In the genomic region with DNA sequence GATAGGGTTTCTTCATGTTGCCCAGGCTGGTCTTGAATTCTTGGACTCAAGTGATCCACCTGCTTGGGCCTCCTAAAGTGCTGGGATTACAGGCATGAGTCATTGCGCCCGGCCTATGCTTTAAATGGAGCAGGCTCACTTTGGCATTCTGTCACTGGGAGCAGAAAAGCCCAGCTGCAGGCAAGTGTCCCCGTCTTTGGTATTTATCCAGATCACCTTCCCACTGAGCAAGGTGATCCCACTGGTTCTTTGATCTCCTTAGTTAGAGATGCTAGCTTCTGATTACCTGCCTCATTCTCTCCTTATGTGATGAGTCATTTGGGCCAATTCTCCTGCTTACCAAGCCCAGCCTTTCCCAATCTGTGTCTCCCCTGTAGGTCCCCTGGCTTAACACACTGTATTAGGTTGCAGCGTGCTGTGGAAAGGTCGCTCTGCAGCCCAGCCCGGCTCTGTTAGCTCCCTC, we compare ENCODE assay signal across 16 cellular contexts. TPM values are rescaled to one million over a fixed set of nuclear protein-coding genes. Genes with fewer than 3 reads are reported as not detected.
DNase-seq lines count a peak whose midpoint lies in the region; ATAC-seq, FAIRE-seq and TF ChIP-seq lines count a peak whose summit lies in the region.
"Had no signal": no experiment of that assay in that cellular context is flagged by ENCODE, and none has a peak within 500 bp of the region (broad histone marks: within the 10 kb centered on the region; RNA-seq: fewer than 3 reads in every experiment).

No MANE protein-coding gene starts in this region.

- no peaks in the 10 kb centered on the region for H3K9me3 Mint-ChIP-seq in T-cell
- no peaks in the 10 kb centered on the region for H3K9me3 Mint-ChIP-seq in stimulated activated memory B cell treated with anti-CD40 and anti-IgM and Interleukin-4, amounts not matched to agents 10 μg/mL and 1 μg/mL and 100 μg/mL, for 72 hours
- H3K9me3 Mint-ChIP-seq: activated CD4-positive, alpha-beta memory T cell treated with anti-CD3 and anti-CD28 coated beads, Interleukin-2, amount 10 ng/mL, durations not matched to agents 7 days and 5 days; activated naive CD4-positive, alpha-beta T cell treated with anti-CD3 and anti-CD28 coated beads, Interleukin-2, amount 50 U/mL, for 72 hours; stimulated activated effector memory CD8-positive, alpha-beta T cell treated with anti-CD3 and anti-CD28 coated beads, Interleukin-12 subunit alpha, Interleukin-12 subunit beta, amount 100 ng/mL, for 72 hours; T-helper 1 cell treated with Interleukin-12 subunit alpha and Interleukin-12 subunit beta and Interleukin-4 antibody, amounts not matched to agents 30 μg/mL and 1 μg/mL, for 36 hours had no signal

- intact Hi-C loops in HepG2 (cut with micrococcal nuclease; ENCODE audit: unreplicated experiment) = no loop called here

- H3K4me1 ChIP-seq in HepG2 (ENCODE audit: insufficient read depth, low read length) (peaks cover 14% of the 10 kb centered on the region), suprapubic skin (peaks cover 16% of the 10 kb centered on the region)

- no peaks in the 10 kb centered on the region for H3K36me3 Mint-ChIP-seq in T-cell
- H3K36me3 Mint-ChIP-seq in stimulated activated memory B cell treated with anti-CD40 and anti-IgM and Interleukin-4, amounts not matched to agents 10 μg/mL and 1 μg/mL and 100 μg/mL, for 72 hours = no peaks in the 10 kb centered on the region

- POLR2A ChIA-PET in HepG2 (lab: Yijun Ruan, JAX) = interaction anchor here (1.8 kb wide), 1 partner anchor 45 kb away, joined by 6 read pairs; a partner anchor contains a TSS
- POLR2A ChIA-PET in T-cell (lab: Charles Lee) = interaction anchor here in 1 of 2 donors (0.6 kb wide), 1 partner anchor 1155 kb away, joined by 3 read pairs; no protein-coding TSS in a partner anchor

- H3K4me3 ChIP-seq in HepG2 (replicated peaks in 1 of 3; ENCODE audit: insufficient read depth in 1 of 3, low read depth in 2 of 3, low read length in 3 of 3) = no peak overlapping the region
- no peak overlapping the region for H3K4me3 ChIP-seq in suprapubic skin
- H3K4me3 ChIP-seq: BLaER1, coronary artery had no signal

- TF ChIP-seq RAD21 in HepG2 (CRISPR knock-in tag; IDR thresholded peaks at IDR 0.05) = no peak

- TF ChIP-seq POLR2A in HepG2 (IDR thresholded peaks at IDR 0.05; ENCODE audit: insufficient read depth in 1 of 2, low read depth in 2 of 2, low read length in 2 of 2) = no peak
- TF ChIP-seq POLR2A in suprapubic skin (IDR thresholded peaks at IDR 0.05) = no peak

- no peaks in the 10 kb centered on the region for H3K27me3 Mint-ChIP-seq in T-cell
- no peaks in the 10 kb centered on the region for H3K27me3 Mint-ChIP-seq in stimulated activated memory B cell treated with anti-CD40 and anti-IgM and Interleukin-4, amounts not matched to agents 10 μg/mL and 1 μg/mL and 100 μg/mL, for 72 hours
- H3K27me3 Mint-ChIP-seq: activated CD4-positive, alpha-beta memory T cell treated with anti-CD3 and anti-CD28 coated beads, Interleukin-2, amount 10 ng/mL, durations not matched to agents 7 days and 5 days had no signal

- H3K79me2 ChIP-seq in HepG2 (ENCODE audit: insufficient read depth, low read length) = peaks cover 12% of the 10 kb centered on the region

- no peak for FAIRE-seq in HepG2 (lab: Jason Lieb, UNC)

- in situ Hi-C loops in Caki2 (cut with HindIII; ENCODE audit: low pct_unique_long_range_greater_than_20kb, low sequenced_read_pairs) (no loop called here), HepG2 (cut with HindIII; ENCODE audit: extremely low pct_ligation_motif_present, low pct_unique_long_range_greater_than_20kb) (no loop called here)

- WGBS in HepG2 (ENCODE audit: low lambda C conversion rate) = 7% methylated on average over 5 of the region's 6 CpGs
- 58% methylated on average over 6 of the region's 6 CpGs for WGBS in suprapubic skin

- no peak overlapping the region for H3K27ac Mint-ChIP-seq in T-cell
- H3K27ac Mint-ChIP-seq in stimulated activated memory B cell treated with anti-CD40 and anti-IgM and Interleukin-4, amounts not matched to agents 10 μg/mL and 1 μg/mL and 100 μg/mL, for 72 hours = no peak overlapping the region
- H3K27ac Mint-ChIP-seq: activated CD4-positive, alpha-beta memory T cell treated with anti-CD3 and anti-CD28 coated beads, Interleukin-2, amount 10 ng/mL, durations not matched to agents 7 days and 5 days; stimulated activated effector memory CD8-positive, alpha-beta T cell treated with anti-CD3 and anti-CD28 coated beads, Interleukin-12 subunit alpha, Interleukin-12 subunit beta, amount 100 ng/mL, for 72 hours; T-helper 1 cell treated with Interleukin-12 subunit alpha and Interleukin-12 subunit beta and Interleukin-4 antibody, amounts not matched to agents 30 μg/mL and 1 μg/mL, for 36 hours had no signal

- 0 out of 2 replicates have a peak, but pooled peaks cover 7% of the 10 kb centered on the region for H4K20me1 ChIP-seq in HepG2 (ENCODE audit: insufficient read depth, low read length)

- H3K4me3 Mint-ChIP-seq in T-cell = no peak overlapping the region
- H3K4me3 Mint-ChIP-seq in stimulated activated memory B cell treated with anti-CD40 and anti-IgM and Interleukin-4, amounts not matched to agents 10 μg/mL and 1 μg/mL and 100 μg/mL, for 72 hours = no peak overlapping the region
- H3K4me3 Mint-ChIP-seq: activated CD4-positive, alpha-beta memory T cell treated with anti-CD3 and anti-CD28 coated beads, Interleukin-2, amount 10 ng/mL, durations not matched to agents 7 days and 5 days; stimulated activated effector memory CD8-positive, alpha-beta T cell treated with anti-CD3 and anti-CD28 coated beads, Interleukin-12 subunit alpha, Interleukin-12 subunit beta, amount 100 ng/mL, for 72 hours; T-helper 1 cell treated with Interleukin-12 subunit alpha and Interleukin-12 subunit beta and Interleukin-4 antibody, amounts not matched to agents 30 μg/mL and 1 μg/mL, for 36 hours had no signal

- H3K27ac ChIP-seq in HepG2 (ENCODE audit: extremely low read length, insufficient read depth, low read length) (no peak overlapping the region), suprapubic skin (no peak overlapping the region)
- H3K27ac ChIP-seq: BLaER1, coronary artery had no signal

- DNase-seq in Caki2 (ENCODE audit: low read depth) (peak; percentile 8), HS-27A (ENCODE audit: low read depth) (peak; percentile 17), astrocyte of the hippocampus (ENCODE audit: low read depth, low spot score) (peak; percentile 19), HepG2 (ENCODE audit: low spot score) (peak; percentile 21), suprapubic skin (ENCODE audit: low spot score in 2 of 2) (no peak), T-cell (no peak)
- DNase-seq: activated CD4-positive, alpha-beta memory T cell treated with anti-CD3 and anti-CD28 coated beads, Interleukin-2, amount 10 ng/mL, durations not matched to agents 7 days and 5 days; left ventricle myocardium superior; NCI-H1694 had no signal

- TF ChIP-seq EP300 in HepG2 (IDR thresholded peaks at IDR 0.05; ENCODE audit: low read depth in 2 of 2, low read length in 2 of 2) = no peak
- no peak for TF ChIP-seq EP300 in HepG2 (CRISPR knock-in tag; IDR thresholded peaks at IDR 0.05; ENCODE audit: borderline replicate concordance)
- no peak for TF ChIP-seq EP300 in suprapubic skin (IDR thresholded peaks at IDR 0.05)

- no TSS peak for BruUV-seq in HepG2 (replicated peaks; lab: Mats Ljungman, UMichigan)

- H3K27me3 ChIP-seq in HepG2 (ENCODE audit: control insufficient read depth in 1 of 2, insufficient read depth in 2 of 2, low read length in 2 of 2) = no peaks in the 10 kb centered on the region
- no peaks in the 10 kb centered on the region for H3K27me3 ChIP-seq in suprapubic skin
- H3K27me3 ChIP-seq: BLaER1 had no signal

- TF ChIP-seq CTCF in HepG2 (CRISPR knock-in tag; IDR thresholded peaks at IDR 0.05) (no peak), suprapubic skin (IDR thresholded peaks at IDR 0.05) (no peak)

- H3K4me2 ChIP-seq in HepG2 (ENCODE audit: low read depth, low read length) = peak overlapping the region; percentile 41
- H3K4me2 ChIP-seq: BLaER1 had no signal

- ATAC-seq in HepG2 (peak; percentile 17), GM18858 (IDR thresholded peaks at IDR 0.05; ENCODE audit: unreplicated experiment) (no peak), T-cell (replicated peaks in 1 of 4) (no peak)
- no peak for ATAC-seq in stimulated activated memory B cell treated with anti-CD40 and anti-IgM and Interleukin-4, amounts not matched to agents 10 μg/mL and 1 μg/mL and 100 μg/mL, for 72 hours
- ATAC-seq: activated naive CD4-positive, alpha-beta T cell treated with anti-CD3 and anti-CD28 coated beads, Interleukin-2, amount 50 U/mL, for 72 hours; left ventricle myocardium superior; stimulated activated effector memory CD8-positive, alpha-beta T cell treated with anti-CD3 and anti-CD28 coated beads, Interleukin-12 subunit alpha, Interleukin-12 subunit beta, amount 100 ng/mL, for 72 hours had no signal

- no peaks in the 10 kb centered on the region; a peak in 1 of 5 replicates for H3K36me3 ChIP-seq in HepG2 (replicated peaks in 1 of 2; ENCODE audit: control insufficient read depth in 1 of 2, insufficient read depth in 2 of 2, low read length in 2 of 2)
- H3K36me3 ChIP-seq in suprapubic skin = peaks cover 8% of the 10 kb centered on the region

- H3K9me3 ChIP-seq in HepG2 (ENCODE audit: low read length) (no peaks in the 10 kb centered on the region), suprapubic skin (no peaks in the 10 kb centered on the region)
- H3K9me3 ChIP-seq: BLaER1 had no signal

- H3K9ac ChIP-seq in HepG2 (ENCODE audit: insufficient read depth, low read depth, low read length) = no peak overlapping the region
- H3K9ac ChIP-seq: BLaER1 had no signal

- H2AFZ ChIP-seq in HepG2 (ENCODE audit: low read length) = no peak overlapping the region

- H3K4me1 Mint-ChIP-seq in T-cell = peaks cover 12 to 17% (median 16%) of the 10 kb centered on the region in 3 donors
- H3K4me1 Mint-ChIP-seq in stimulated activated memory B cell treated with anti-CD40 and anti-IgM and Interleukin-4, amounts not matched to agents 10 μg/mL and 1 μg/mL and 100 μg/mL, for 72 hours = peaks cover 25% of the 10 kb centered on the region

- CTCF ChIA-PET in HepG2 (lab: Yijun Ruan, JAX; ENCODE audit: low intra/inter-chr PET ratio, low total read pairs) = no interaction called here
- CTCF ChIA-PET in T-cell (lab: Charles Lee) = interaction anchor here in 1 of 2 donors (0.7 kb wide), 1 partner anchor 129 kb away, joined by 3 read pairs; no protein-coding TSS in a partner anchor

RNA-seq across cellular contexts. Expression of a gene that starts 39.3 kb away (rescaled TPM):
- total RNA-seq in Caki2 (2014; rRNA removed; shearing (Covaris generic); ENCODE audit: low replicate concordance) = not detected in 2 replicates
- total RNA-seq in HepG2 (2016; rRNA removed; fragmentation: Illumina TruSeq; extraction: Trizol) = not detected in 2 replicates
- not detected in 2 replicates for total RNA-seq in HepG2 (2016; cell fraction: cytosol; rRNA removed; fragmentation: Illumina TruSeq; extraction: Trizol; ENCODE audit: low read depth)
- not detected in 2 replicates for total RNA-seq in HepG2 (2016; cell fraction: insoluble cytoplasmic fraction; rRNA removed; fragmentation: Illumina TruSeq; extraction: Trizol)
- not detected in 2 replicates for total RNA-seq in HepG2 (2016; cell fraction: membrane; rRNA removed; fragmentation: Illumina TruSeq; extraction: Trizol)
- total RNA-seq in HepG2 (2016; cell fraction: nucleus; rRNA removed; fragmentation: Illumina TruSeq; extraction: Trizol) = not detected in 2 replicates
- polyA plus RNA-seq in HepG2 (2011; rRNA removed) = not detected in 2 replicates
- not detected in 2 replicates for polyA plus RNA-seq in HepG2 (2011; cell fraction: cytosol; rRNA removed)
- not detected in 2 replicates for polyA plus RNA-seq in HepG2 (2011; cell fraction: nucleus; rRNA removed)
- 0.25 and 0.32 TPM in 2 replicates for polyA plus RNA-seq in HepG2 (2012)
- not detected in 2 replicates for polyA plus RNA-seq in HepG2 (2016; cell fraction: cytosol; fragmentation: Illumina TruSeq; extraction: Trizol; ENCODE audit: low read depth)
- not detected in 2 replicates for polyA plus RNA-seq in HepG2 (2016; cell fraction: insoluble cytoplasmic fraction; fragmentation: Illumina TruSeq; extraction: Trizol; ENCODE audit: low read depth)
- not detected in 2 replicates for polyA plus RNA-seq in HepG2 (2016; cell fraction: membrane; fragmentation: Illumina TruSeq; extraction: Trizol; ENCODE audit: low read depth)
- polyA plus RNA-seq in HepG2 (2016; cell fraction: nucleus; fragmentation: Illumina TruSeq; extraction: Trizol; ENCODE audit: insufficient read depth, low read depth) = not detected in 2 replicates
- polyA minus RNA-seq in HepG2 (2011; rRNA and poly(A)+ RNA removed; ENCODE audit: low replicate concordance) = not detected in 2 replicates
- polyA minus RNA-seq in HepG2 (2011; cell fraction: cytosol; rRNA and poly(A)+ RNA removed) = not detected in 2 replicates
- polyA minus RNA-seq in HepG2 (2011; cell fraction: nucleus; rRNA and poly(A)+ RNA removed) = not detected in 2 replicates
- not detected for total RNA-seq in suprapubic skin
- under 1 TPM in 2 of 5 donors, not detected in 3; 0.23 to 0.30 TPM for total RNA-seq in T-cell
- total RNA-seq: activated CD4-positive, alpha-beta memory T cell treated with anti-CD3 and anti-CD28 coated beads, Interleukin-2, amount 10 ng/mL, durations not matched to agents 7 days and 5 days; activated naive CD4-positive, alpha-beta T cell treated with anti-CD3 and anti-CD28 coated beads, Interleukin-2, amount 50 U/mL, for 72 hours; left ventricle myocardium superior had no signal

RNA-seq across cellular contexts. Expression of a gene that starts 45.3 kb away (rescaled TPM):
- 2.3 and 7.5 TPM in 2 replicates for total RNA-seq in Caki2 (2014; rRNA removed; shearing (Covaris generic); ENCODE audit: low replicate concordance)
- total RNA-seq in HepG2 (2016; rRNA removed; fragmentation: Illumina TruSeq; extraction: Trizol) = 7.3 and 14.0 TPM in 2 replicates
- 14.2 and 15.1 TPM in 2 replicates for total RNA-seq in HepG2 (2016; cell fraction: cytosol; rRNA removed; fragmentation: Illumina TruSeq; extraction: Trizol; ENCODE audit: low read depth)
- 6.8 and 11.3 TPM in 2 replicates for total RNA-seq in HepG2 (2016; cell fraction: insoluble cytoplasmic fraction; rRNA removed; fragmentation: Illumina TruSeq; extraction: Trizol)
- 8.7 and 10.4 TPM in 2 replicates for total RNA-seq in HepG2 (2016; cell fraction: membrane; rRNA removed; fragmentation: Illumina TruSeq; extraction: Trizol)
- 16.1 and 21.5 TPM in 2 replicates for total RNA-seq in HepG2 (2016; cell fraction: nucleus; rRNA removed; fragmentation: Illumina TruSeq; extraction: Trizol)
- polyA plus RNA-seq in HepG2 (2011; rRNA removed) = 15.2 and 20.2 TPM in 2 replicates
- polyA plus RNA-seq in HepG2 (2011; cell fraction: cytosol; rRNA removed) = 7.7 and 9.1 TPM in 2 replicates
- polyA plus RNA-seq in HepG2 (2011; cell fraction: nucleus; rRNA removed) = 36.8 and 37.5 TPM in 2 replicates
- polyA plus RNA-seq in HepG2 (2012) = 28.4 and 50.6 TPM in 2 replicates
- 2.0 TPM in 2 replicates for polyA plus RNA-seq in HepG2 (2016; cell fraction: cytosol; fragmentation: Illumina TruSeq; extraction: Trizol; ENCODE audit: low read depth)
- 16.9 and 20.8 TPM in 2 replicates for polyA plus RNA-seq in HepG2 (2016; cell fraction: insoluble cytoplasmic fraction; fragmentation: Illumina TruSeq; extraction: Trizol; ENCODE audit: low read depth)
- 6.3 and 6.6 TPM in 2 replicates for polyA plus RNA-seq in HepG2 (2016; cell fraction: membrane; fragmentation: Illumina TruSeq; extraction: Trizol; ENCODE audit: low read depth)
- 58.5 and 67.5 TPM in 2 replicates for polyA plus RNA-seq in HepG2 (2016; cell fraction: nucleus; fragmentation: Illumina TruSeq; extraction: Trizol; ENCODE audit: insufficient read depth, low read depth)
- polyA minus RNA-seq in HepG2 (2011; rRNA and poly(A)+ RNA removed; ENCODE audit: low replicate concordance) = 18.5 and 37.4 TPM in 2 replicates
- 18.8 and 20.8 TPM in 2 replicates for polyA minus RNA-seq in HepG2 (2011; cell fraction: cytosol; rRNA and poly(A)+ RNA removed)
- 29.4 and 32.4 TPM in 2 replicates for polyA minus RNA-seq in HepG2 (2011; cell fraction: nucleus; rRNA and poly(A)+ RNA removed)
- total RNA-seq in suprapubic skin = 10 to 100 TPM; 26.1 to 46.8 (median 30.1) TPM
- total RNA-seq in T-cell = 100 to 1,000 TPM in 2 of 5 donors, 10 to 100 TPM in 3; 76.9 to 113 (median 86.1) TPM

Comparison
In these comparisons a context has a peak if more than half of its experiments do, and no peak if none do; other contexts are left out.
1. DNase-seq: peak in Caki2 (single experiment), HS-27A (single experiment), astrocyte of the hippocampus (single experiment) and HepG2 (single experiment); none in suprapubic skin (0 of 2) and T-cell (0 of 34).